1 cellular context compared by ENCODE assay signal in genomic region chr6:56640374-56640773, GRCh38.
TF ChIP-seq lines count a peak whose summit lies in the region.

No MANE protein-coding gene starts in this region.

TF ChIP-seq in IMR-90, 13 proteins besides CTCF, POLR2A, EP300 and RAD21 (continued from another document):
- TF ChIP-seq MAZ (IDR thresholded peaks at IDR 0.05; ENCODE audit: borderline replicate concordance, low read depth, low read length) (no peak), ELK1 (IDR thresholded peaks at IDR 0.05; ENCODE audit: borderline replicate concordance, low read depth, low read length) (no peak)
